ENCODE assay signal across 8 cellular contexts in genomic region chrX:77899081-77899828, GRCh38. TPM values are rescaled to one million over a fixed set of nuclear protein-coding genes. Genes with fewer than 3 reads are reported as not detected.
DNase-seq lines count a peak whose midpoint lies in the region; ATAC-seq and TF ChIP-seq lines count a peak whose summit lies in the region.

COX7B (plus strand) TSS chrX:77899468; CDS start chrX:77899554, 86 bp downstream.

- H3K27ac ChIP-seq in H9 (ENCODE audit: insufficient read length, low read depth, low read length) (peak within 1 kb of the TSS; percentile 95), RWPE2 (ENCODE audit: poor library complexity, severe bottlenecking) (peak within 1 kb of the TSS; percentile 77), suprapubic skin (peak within 1 kb of the TSS; percentile 89)

- H3K27me3 ChIP-seq in H9 (ENCODE audit: insufficient read depth, low read length) (no peaks in the 10 kb centered on the region), RWPE2 (ENCODE audit: insufficient read depth, poor library complexity, severe bottlenecking) (no peaks in the 10 kb centered on the region), suprapubic skin (no peaks in the 10 kb centered on the region)

- H3T11ph ChIP-seq in H9 (ENCODE audit: low read length): no peak within 1 kb of the TSS

- TF ChIP-seq CTCF in H9 (conservative IDR thresholded peaks at IDR 0.05) (peak; percentile 50), RWPE2 (IDR thresholded peaks at IDR 0.05; ENCODE audit: poor library complexity, severe bottlenecking) (peak; percentile 47), suprapubic skin (IDR thresholded peaks at IDR 0.05) (peak in 1 of 2 donors; percentile 39)

- H4K8ac ChIP-seq in H9 (replicated peaks; ENCODE audit: insufficient read length, low read depth, low read length): no peak within 1 kb of the TSS

- no peak for TF ChIP-seq EP300 in suprapubic skin (IDR thresholded peaks at IDR 0.05)

- no peak within 1 kb of the TSS for H3K4ac ChIP-seq in H9 (ENCODE audit: low read depth, low read length)

- no peak within 1 kb of the TSS for H2BK120ac ChIP-seq in H9 (ENCODE audit: low read depth, low read length, poor library complexity, severe bottlenecking)

- no peak within 1 kb of the TSS for H2BK20ac ChIP-seq in H9 (ENCODE audit: low read depth, low read length, poor library complexity, severe bottlenecking)

- no CpG with 5 or more reads among the region's 28 CpGs for WGBS in H9 (ENCODE audit: extremely low coverage, insufficient read length, low lambda C conversion rate)
- 31% methylated on average over 28 of the region's 28 CpGs for WGBS in suprapubic skin

- H4K91ac ChIP-seq in H9 (ENCODE audit: insufficient read length, low read depth, low read length): no peak within 1 kb of the TSS

- H4K20me1 ChIP-seq in H9 (ENCODE audit: control insufficient read depth, insufficient read depth, insufficient read length): no peaks in the 10 kb centered on the region

- peak within 1 kb of the TSS; percentile 98 for H3K9ac ChIP-seq in H9 (ENCODE audit: extremely low read depth, insufficient read length, low read length)

- peak within 1 kb of the TSS; percentile 76; the same call in 1 of the 2 replicates for H3K14ac ChIP-seq in H9 (ENCODE audit: insufficient read depth, low read length)

- H3K4me3 ChIP-seq in RWPE2 (ENCODE audit: severe bottlenecking): peak within 1 kb of the TSS; percentile 48
- H3K4me3 ChIP-seq in suprapubic skin: peak within 1 kb of the TSS; percentile 56

- peak; percentile 74 for ATAC-seq in RWPE2 (ENCODE audit: low read depth)
- ATAC-seq in natural killer cell treated with Interleukin-12 subunit alpha and Interleukin-12 subunit beta and Interleukin-15 and Interleukin-18, amount 100 ng/mL, for 72 hours: peak; percentile 78 to 80

- peak within 1 kb of the TSS; percentile 51 for H3K56ac ChIP-seq in H9 (ENCODE audit: insufficient read length, low read depth, low read length)

- H3K4me1 ChIP-seq in H9 (ENCODE audit: insufficient read depth, low read length): no peaks in the 10 kb centered on the region
- peaks cover 3% of the 10 kb centered on the region for H3K4me1 ChIP-seq in RWPE2 (ENCODE audit: insufficient read depth, poor library complexity, severe bottlenecking)
- peaks cover 5% of the 10 kb centered on the region for H3K4me1 ChIP-seq in suprapubic skin

- no peak within 1 kb of the TSS for H2BK15ac ChIP-seq in H9 (ENCODE audit: low read depth, low read length)

- H2AK5ac ChIP-seq in H9 (ENCODE audit: insufficient read length, low read length): no peak within 1 kb of the TSS

- H3K27ac Mint-ChIP-seq in H9: peak within 1 kb of the TSS; percentile 94 to 97 (median 96)
- H3K27ac Mint-ChIP-seq in natural killer cell treated with Interleukin-12 subunit alpha and Interleukin-12 subunit beta and Interleukin-15 and Interleukin-18, amount 100 ng/mL, for 72 hours: peak within 1 kb of the TSS; percentile 94 to 97

- peaks cover 28% of the 10 kb centered on the region for H3K36me3 ChIP-seq in RWPE2 (ENCODE audit: low read depth)
- H3K36me3 ChIP-seq in suprapubic skin: no peaks in the 10 kb centered on the region

- no peaks in the 10 kb centered on the region; the same call in 1 of the 2 replicates for H3K27me3 Mint-ChIP-seq in H9 (ENCODE audit: low read depth)
- no peaks in the 10 kb centered on the region for H3K27me3 Mint-ChIP-seq in natural killer cell treated with Interleukin-12 subunit alpha and Interleukin-12 subunit beta and Interleukin-15 and Interleukin-18, amount 100 ng/mL, for 72 hours

- no peaks in the 10 kb centered on the region for H3K23me2 ChIP-seq in H9 (ENCODE audit: insufficient read length, low read depth, low read length, poor library complexity, severe bottlenecking)

- peaks cover 24 to 32% (median 28%) of the 10 kb centered on the region in 3 experiments for H3K36me3 Mint-ChIP-seq in H9 (ENCODE audit: insufficient read depth in 1 of 3, low read depth in 3 of 3)
- no peaks in the 10 kb centered on the region for H3K36me3 Mint-ChIP-seq in natural killer cell treated with Interleukin-12 subunit alpha and Interleukin-12 subunit beta and Interleukin-15 and Interleukin-18, amount 100 ng/mL, for 72 hours

- H2AFZ ChIP-seq in H9 (ENCODE audit: low read length): no peak within 1 kb of the TSS

- peak within 1 kb of the TSS; percentile 44 for H3K4me2 ChIP-seq in H9 (ENCODE audit: insufficient read depth, insufficient read length, low read length)

- H3K18ac ChIP-seq in H9 (ENCODE audit: insufficient read length, low read depth, low read length): peak within 1 kb of the TSS; percentile 7

- DNase-seq in GDM1 (lab: John Stamatoyannopoulos, UW) (peak; percentile 81), H9 (peak; percentile 72), LoVo (ENCODE audit: low spot score) (peak; percentile 88), RWPE2 (ENCODE audit: low spot score) (peak; percentile 49), fibroblast of the conjunctiva (ENCODE audit: low read depth) (peak; percentile 93), suprapubic skin (ENCODE audit: low spot score in 2 of 2) (peak in 1 of 2 donors; percentile 71)
- peak; percentile 79 for DNase-seq in activated effector memory CD4-positive, alpha-beta T cell treated with anti-CD3 and anti-CD28 coated beads, Interleukin-2, amount 50 U/mL, for 16 hours
- peak; percentile 80 for DNase-seq in natural killer cell treated with Interleukin-12 subunit alpha and Interleukin-12 subunit beta and Interleukin-15 and Interleukin-18, amount 100 ng/mL, for 72 hours (ENCODE audit: low spot score)

- TF ChIP-seq POLR2A in suprapubic skin (IDR thresholded peaks at IDR 0.05): peak in 1 of 2 donors; percentile 65

- H2BK12ac ChIP-seq in H9 (ENCODE audit: insufficient read length, low read depth, low read length): no peak within 1 kb of the TSS

- H3K79me1 ChIP-seq in H9 (ENCODE audit: insufficient read depth, low read depth, low read length, poor library complexity, severe bottlenecking): no peaks in the 10 kb centered on the region

- peaks cover 6% of the 10 kb centered on the region for H3K9me3 ChIP-seq in H9 (ENCODE audit: control insufficient read depth, low read depth, low read length)
- H3K9me3 ChIP-seq in RWPE2 (ENCODE audit: severe bottlenecking): no peaks in the 10 kb centered on the region
- H3K9me3 ChIP-seq in suprapubic skin: no peaks in the 10 kb centered on the region

- H2BK5ac ChIP-seq in H9 (ENCODE audit: insufficient read length, low read length): no peak within 1 kb of the TSS

- H3K9me3 Mint-ChIP-seq in H9: peaks cover 63 to 78% of the 10 kb centered on the region in 2 experiments
- no peaks in the 10 kb centered on the region for H3K9me3 Mint-ChIP-seq in natural killer cell treated with Interleukin-12 subunit alpha and Interleukin-12 subunit beta and Interleukin-15 and Interleukin-18, amount 100 ng/mL, for 72 hours

- H3K4me1 Mint-ChIP-seq in H9: peaks cover 4 to 5% of the 10 kb centered on the region in 2 experiments; a peak in 2 of 4 replicates
- H3K4me1 Mint-ChIP-seq in natural killer cell treated with Interleukin-12 subunit alpha and Interleukin-12 subunit beta and Interleukin-15 and Interleukin-18, amount 100 ng/mL, for 72 hours (ENCODE audit: low read depth in 2 of 2): peaks cover 9 to 10% of the 10 kb centered on the region in 2 donors

- peaks cover 11% of the 10 kb centered on the region; the same call in 1 of the 2 replicates for H3K79me2 ChIP-seq in H9 (ENCODE audit: insufficient read depth, low read length)

- no peak within 1 kb of the TSS for H3K23ac ChIP-seq in H9 (ENCODE audit: insufficient read length, low read depth, low read length)

- H3K4me3 Mint-ChIP-seq in H9: peak within 1 kb of the TSS; percentile 87 to 89
- H3K4me3 Mint-ChIP-seq in natural killer cell treated with Interleukin-12 subunit alpha and Interleukin-12 subunit beta and Interleukin-15 and Interleukin-18, amount 100 ng/mL, for 72 hours: peak within 1 kb of the TSS; percentile 98

- no peak within 1 kb of the TSS for H4K5ac ChIP-seq in H9 (ENCODE audit: insufficient read length, low read depth, low read length)

RNA-seq across cellular contexts. Expression of gene COX7B, which starts in this region (rescaled TPM):
- total RNA-seq in H9 (2021) (253 and 254 TPM in 2 replicates), suprapubic skin (100 to 1,000 TPM; 215 to 403 (median 330) TPM)
- 100 to 1,000 TPM; 127 to 204 TPM for total RNA-seq in natural killer cell treated with Interleukin-12 subunit alpha and Interleukin-12 subunit beta and Interleukin-15 and Interleukin-18, amount 100 ng/mL, for 72 hours
